12 cellular contexts compared by ENCODE assay signal in the genomic region with DNA sequence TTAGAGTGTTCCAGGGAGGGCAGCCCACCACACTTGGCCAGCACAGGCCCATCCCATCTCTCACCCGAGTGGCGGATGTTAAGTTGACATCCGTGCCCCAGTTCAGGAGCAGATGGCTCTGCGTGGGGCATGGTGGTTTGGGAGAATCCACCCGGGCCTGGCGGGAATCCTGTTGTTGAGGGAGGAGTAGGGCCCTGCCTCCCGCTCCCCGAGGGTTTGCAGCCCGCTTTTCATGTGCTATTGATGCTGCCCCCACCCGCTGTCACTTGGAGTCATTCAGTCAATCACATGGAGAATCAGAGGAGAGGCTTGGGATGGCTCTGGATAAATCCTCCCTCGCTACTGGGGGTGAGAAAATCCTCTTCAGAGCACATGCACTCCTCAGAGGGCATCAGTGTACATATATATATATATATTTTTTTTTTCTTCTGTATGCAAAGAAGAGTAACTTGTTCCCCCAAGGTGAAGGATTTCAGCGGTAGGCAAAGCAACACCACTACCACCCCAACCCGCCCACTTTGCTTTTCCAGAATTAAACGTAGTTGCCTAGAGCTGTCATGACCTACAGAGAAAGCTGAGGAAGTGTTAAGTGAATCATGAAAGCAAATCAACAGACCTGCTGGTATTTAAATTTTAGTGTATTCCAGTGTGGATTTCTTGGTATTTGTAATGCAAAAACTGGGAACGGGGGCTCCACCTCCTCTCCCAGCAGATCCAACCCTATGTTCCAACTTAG.
DNase-seq lines count a peak whose midpoint lies in the region; TF ChIP-seq lines count a peak whose summit lies in the region.
"Had no signal": no experiment of that assay in that cellular context is flagged by ENCODE, and none has a peak within 500 bp of the region (broad histone marks: within the 10 kb centered on the region; RNA-seq: fewer than 3 reads in every experiment).

No MANE protein-coding gene starts in this region.

- no peak overlapping the region for H3K27ac Mint-ChIP-seq in activated naive CD8-positive, alpha-beta T cell
- H3K27ac Mint-ChIP-seq in activated naive CD8-positive, alpha-beta T cell treated with anti-CD3 and anti-CD28 coated beads for 36 hours, result no peak overlapping the region
- H3K27ac Mint-ChIP-seq in neural progenitor cell, result no peak overlapping the region

- no peak overlapping the region for H3K27ac ChIP-seq in neural progenitor cell
- H3K27ac ChIP-seq: ovary had no signal

- H3K4me3 Mint-ChIP-seq in activated naive CD8-positive, alpha-beta T cell, result peak overlapping the region; percentile 49
- H3K4me3 Mint-ChIP-seq in activated naive CD8-positive, alpha-beta T cell treated with anti-CD3 and anti-CD28 coated beads for 36 hours, result no peak overlapping the region
- H3K4me3 Mint-ChIP-seq in neural progenitor cell, result no peak overlapping the region

- H3K27me3 ChIP-seq in Loucy (ENCODE audit: insufficient read depth, low read length, poor library complexity, severe bottlenecking) (no peaks in the 10 kb centered on the region), neural progenitor cell (peaks cover 27% of the 10 kb centered on the region)
- H3K27me3 ChIP-seq: ovary had no signal

- no peak for DNase-seq in activated naive CD8-positive, alpha-beta T cell treated with anti-CD3 and anti-CD28 coated beads for 36 hours
- peak; percentile 56 for DNase-seq in ecto neural progenitor cell (ENCODE audit: low spot score)
- DNase-seq in neural progenitor cell (ENCODE audit: low spot score), result peak; percentile 44
- DNase-seq in NCI-H510A treated with DMSO at 0.1 percent for 48 hours (lab: John Stamatoyannopoulos, UW), result no peak
- no peak for DNase-seq in mucosa of gallbladder (ENCODE audit: low spot score)
- DNase-seq in anterior cingulate cortex (lab: John Stamatoyannopoulos, UW), result no peak
- DNase-seq: AML-193, cortex of kidney, left cardiac atrium, ovary had no signal

- H4K20me1 ChIP-seq in Loucy (ENCODE audit: insufficient read depth, low read length, poor library complexity, severe bottlenecking) (no peaks in the 10 kb centered on the region), neural progenitor cell (ENCODE audit: low read depth) (no peaks in the 10 kb centered on the region)

- no peaks in the 10 kb centered on the region for H3K9me3 Mint-ChIP-seq in activated naive CD8-positive, alpha-beta T cell (ENCODE audit: low read depth)
- H3K9me3 Mint-ChIP-seq in activated naive CD8-positive, alpha-beta T cell treated with anti-CD3 and anti-CD28 coated beads for 36 hours, result no peaks in the 10 kb centered on the region
- H3K9me3 Mint-ChIP-seq in neural progenitor cell, result peaks cover 1% of the 10 kb centered on the region

- no peaks in the 10 kb centered on the region for H3K36me3 ChIP-seq in Loucy (ENCODE audit: insufficient read depth, low read length)
- no peaks in the 10 kb centered on the region for H3K36me3 ChIP-seq in neural progenitor cell
- H3K36me3 ChIP-seq: ovary had no signal

- H3K27me3 Mint-ChIP-seq in activated naive CD8-positive, alpha-beta T cell, result no peaks in the 10 kb centered on the region
- no peaks in the 10 kb centered on the region for H3K27me3 Mint-ChIP-seq in activated naive CD8-positive, alpha-beta T cell treated with anti-CD3 and anti-CD28 coated beads for 36 hours
- no peaks in the 10 kb centered on the region for H3K27me3 Mint-ChIP-seq in neural progenitor cell (ENCODE audit: insufficient read depth, low read depth)

- H3K79me2 ChIP-seq in Loucy (ENCODE audit: insufficient read depth, low read length) (no peaks in the 10 kb centered on the region), neural progenitor cell (ENCODE audit: low read depth) (no peaks in the 10 kb centered on the region)

- H3F3A ChIP-seq in Loucy (ENCODE audit: low read depth), result peaks cover 6% of the 10 kb centered on the region; the same call in 1 of the 2 replicates
- peaks cover 12% of the 10 kb centered on the region for H3F3A ChIP-seq in neural progenitor cell (ENCODE audit: low read depth)

- H3K4me3 ChIP-seq in Loucy (ENCODE audit: low read length, poor library complexity, severe bottlenecking) (no peak overlapping the region), neural progenitor cell (no peak overlapping the region)
- H3K4me3 ChIP-seq: ovary had no signal

- H3K36me3 Mint-ChIP-seq in activated naive CD8-positive, alpha-beta T cell, result no peaks in the 10 kb centered on the region
- H3K36me3 Mint-ChIP-seq in activated naive CD8-positive, alpha-beta T cell treated with anti-CD3 and anti-CD28 coated beads for 36 hours, result no peaks in the 10 kb centered on the region
- H3K36me3 Mint-ChIP-seq in neural progenitor cell, result peaks cover 7% of the 10 kb centered on the region

- H3K9ac ChIP-seq in Loucy (ENCODE audit: low read depth, low read length, poor library complexity, severe bottlenecking) (no peak overlapping the region), neural progenitor cell (no peak overlapping the region)

- H3K4me1 ChIP-seq in Loucy (ENCODE audit: insufficient read depth, low read length, poor library complexity, severe bottlenecking) (peaks cover 38% of the 10 kb centered on the region), neural progenitor cell (peaks cover 26% of the 10 kb centered on the region)

- peaks cover 26% of the 10 kb centered on the region for H3K4me1 Mint-ChIP-seq in activated naive CD8-positive, alpha-beta T cell (ENCODE audit: low read depth)
- peaks cover 20% of the 10 kb centered on the region for H3K4me1 Mint-ChIP-seq in activated naive CD8-positive, alpha-beta T cell treated with anti-CD3 and anti-CD28 coated beads for 36 hours
- H3K4me1 Mint-ChIP-seq in neural progenitor cell, result peaks cover 37% of the 10 kb centered on the region

- H3K4me2 ChIP-seq in Loucy (ENCODE audit: low read depth, low read length, poor library complexity, severe bottlenecking), result peak overlapping the region; percentile 23
- peak overlapping the region; percentile 63 for H3K4me2 ChIP-seq in neural progenitor cell

- H3K9me3 ChIP-seq in Loucy (ENCODE audit: insufficient read depth, low read depth, low read length) (no peaks in the 10 kb centered on the region), neural progenitor cell (ENCODE audit: low read depth) (no peaks in the 10 kb centered on the region)
- H3K9me3 ChIP-seq: ovary had no signal

- H3K9me2 ChIP-seq in Loucy (replicated peaks; ENCODE audit: low read depth, low read length), result no peaks in the 10 kb centered on the region

- no peak for TF ChIP-seq CTCF in Loucy (conservative IDR thresholded peaks at IDR 0.05; ENCODE audit: low read length)
- TF ChIP-seq CTCF in neural progenitor cell (IDR thresholded peaks at IDR 0.05), result no peak

- H2AFZ ChIP-seq in Loucy (ENCODE audit: low read length) (no peak overlapping the region), neural progenitor cell (replicated peaks) (no peak overlapping the region)

Comparison
In these comparisons a context has a peak if more than half of its experiments do, and no peak if none do; other contexts are left out.
1. DNase-seq: peak in ecto neural progenitor cell (single experiment) and neural progenitor cell (single experiment); none in activated naive CD8-positive, alpha-beta T cell treated with anti-CD3 and anti-CD28 coated beads for 36 hours (single experiment), NCI-H510A treated with DMSO at 0.1 percent for 48 hours (single experiment), mucosa of gallbladder (single experiment) and anterior cingulate cortex (0 of 58).